Comparison of ENCODE assay signal across 8 cellular contexts in genomic region chr4:113052379-113052951, GRCh38. TPM values are rescaled to one million over a fixed set of nuclear protein-coding genes. Genes with fewer than 3 reads are reported as not detected.
DNase-seq lines count a peak whose midpoint lies in the region; ATAC-seq and TF ChIP-seq lines count a peak whose summit lies in the region.

No MANE protein-coding gene starts in this region.

- TF ChIP-seq POLR2A in lower leg skin (IDR thresholded peaks at IDR 0.05): no peak
- TF ChIP-seq POLR2A in gastrocnemius medialis (IDR thresholded peaks at IDR 0.05): no peak

- H3K36me3 ChIP-seq in SJCRH30 (no peaks in the 10 kb centered on the region), gastrocnemius medialis (no peaks in the 10 kb centered on the region)

- H3K27me3 ChIP-seq in SJCRH30 (no peaks in the 10 kb centered on the region), gastrocnemius medialis (no peaks in the 10 kb centered on the region)

- no peak overlapping the region for H3K4me3 ChIP-seq in SJCRH30
- H3K4me3 ChIP-seq in skeletal muscle cell (ENCODE audit: low read depth, low read length): no peak overlapping the region
- H3K4me3 ChIP-seq in lower leg skin (ENCODE audit: low read depth, poor library complexity, severe bottlenecking): no peak overlapping the region
- H3K4me3 ChIP-seq in gastrocnemius medialis: no peak overlapping the region

- DNase-seq in NOMO-1 treated with DMSO at 0.1 percent for 48 hours (lab: John Stamatoyannopoulos, UW; ENCODE audit: unreplicated experiment): peak; percentile 0
- DNase-seq in NOMO-1 treated with dmso at 0.1 percent for 144 hours (lab: John Stamatoyannopoulos, UW; ENCODE audit: unreplicated experiment): no peak
- DNase-seq in SJCRH30: peak; percentile 75 to 77
- DNase-seq in skeletal muscle cell (ENCODE audit: low read depth): peak; percentile 68
- DNase-seq in RWPE1 (ENCODE audit: low spot score): no peak
- DNase-seq in lower leg skin (ENCODE audit: low spot score in 2 of 2): no peak
- DNase-seq in gastrocnemius medialis: no peak

- H3K9me3 ChIP-seq in SJCRH30 (replicated peaks) (no peaks in the 10 kb centered on the region), gastrocnemius medialis (no peaks in the 10 kb centered on the region)

- ATAC-seq in HG02973 (IDR thresholded peaks at IDR 0.05; ENCODE audit: unreplicated experiment) (peak; percentile 94), gastrocnemius medialis (no peak)

- TF ChIP-seq CTCF in RWPE1 (conservative IDR thresholded peaks at IDR 0.05; ENCODE audit: low read depth) (no peak), lower leg skin (IDR thresholded peaks at IDR 0.05) (no peak), gastrocnemius medialis (IDR thresholded peaks at IDR 0.05 in 4 of 5, conservative IDR thresholded peaks at IDR 0.05 in 1 of 5) (no peak)

- peaks cover 22% of the 10 kb centered on the region for H3K4me1 ChIP-seq in SJCRH30
- peaks cover 13 to 15% of the 10 kb centered on the region in 2 donors for H3K4me1 ChIP-seq in gastrocnemius medialis

- intact Hi-C loops in lower leg skin (cut with DNase I; ENCODE audit: low total_unique reads): no loop called here
- intact Hi-C loops in gastrocnemius medialis (cut with DNase I; ENCODE audit: low total_unique reads): no loop called here

- WGBS in lower leg skin, 2 donors: 70 to 78% methylated on average over 9 of the region's 9 CpGs

- POLR2A ChIA-PET in RWPE1 (lab: Yijun Ruan, JAX; ENCODE audit: low non-redundant PET): no interaction called here

- in situ Hi-C loops in gastrocnemius medialis (cut with MboI; ENCODE audit: low sequenced_read_pairs in 4 of 4): no loop called here

- H3K27ac ChIP-seq in SJCRH30 (peak overlapping the region; percentile 45), RWPE1 (no peak overlapping the region), gastrocnemius medialis (no peak overlapping the region)

- CTCF ChIA-PET in RWPE1 (lab: Yijun Ruan, JAX): interaction anchor here (0.6 kb wide), 1 partner anchor 1756 kb away, joined by 3 read pairs; no protein-coding TSS in a partner anchor

RNA-seq across cellular contexts. Expression of gene ANK2, which starts 3.0 kb away (rescaled TPM):
- 115 and 128 TPM in 2 replicates for total RNA-seq in SJCRH30 (2014; rRNA removed; shearing (Covaris generic))
- total RNA-seq in lower leg skin: 10 to 100 TPM in 3 of 4 donors, 1 to 10 TPM in 1; 7.1 to 28.8 (median 18.3) TPM
- total RNA-seq in gastrocnemius medialis: 100 to 1,000 TPM in 1 of 4 donors, 10 to 100 TPM in 3; 74.2 to 127 (median 87.5) TPM

Comparison
In these comparisons a context has a peak if more than half of its experiments do, and no peak if none do; other contexts are left out.
1. DNase-seq: peak in NOMO-1 treated with DMSO at 0.1 percent for 48 hours (single experiment), SJCRH30 (2 of 2) and skeletal muscle cell (single experiment); none in NOMO-1 treated with dmso at 0.1 percent for 144 hours (single experiment), RWPE1 (single experiment), lower leg skin (0 of 2) and gastrocnemius medialis (0 of 2).